Comparison of ENCODE assay signal across 19 cellular contexts in genomic region chr1:31709060-31709459, GRCh38. TPM values are rescaled to one million over a fixed set of nuclear protein-coding genes. Genes with fewer than 3 reads are reported as not detected.
DNase-seq lines count a peak whose midpoint lies in the region; ATAC-seq, FAIRE-seq and TF ChIP-seq lines count a peak whose summit lies in the region.
"Had no signal": no experiment of that assay in that cellular context is flagged by ENCODE, and none has a peak within 500 bp of the region (broad histone marks: within the 10 kb centered on the region; RNA-seq: fewer than 3 reads in every experiment).

No MANE protein-coding gene starts in this region.

- H3K4me1 Mint-ChIP-seq in osteocyte (ENCODE audit: unreplicated experiment), result peaks cover 80% of the 10 kb centered on the region

- H3K36me3 Mint-ChIP-seq in osteocyte (ENCODE audit: unreplicated experiment), result no peaks in the 10 kb centered on the region

- 90% methylated on average over 9 of the region's 9 CpGs; no CpG with 5 or more reads in 1 of the 2 experiments for WGBS in H1 (ENCODE audit: extremely low coverage in 1 of 2, insufficient coverage in 1 of 2, insufficient read length in 1 of 2, insufficient replicate concordance in 2 of 2, low coverage in 1 of 2, low lambda C conversion rate in 2 of 2, missing lambda C conversion rate in 1 of 2), 2 experiments

- TF ChIP-seq RAD21 in H1 (IDR thresholded peaks at IDR 0.05 in 1 of 2, conservative IDR thresholded peaks at IDR 0.05 in 1 of 2; ENCODE audit: low read depth in 2 of 2, low read length in 2 of 2), result no peak

- POLR2A ChIA-PET in Panc1 (lab: Charles Lee) (no interaction called here), H1 (lab: Charles Lee; ENCODE audit: partially characterized antibody) (interaction anchor here (0.6 kb wide), 1 partner anchor 12 kb away, joined by 3 read pairs; no protein-coding TSS in a partner anchor)

- intact Hi-C loops in Panc1 (cut with micrococcal nuclease; ENCODE audit: unreplicated experiment), result no loop called here

- H4K8ac ChIP-seq in H1 (ENCODE audit: extremely low read depth, insufficient read depth, low read length), result peak overlapping the region; percentile 11; the same call in 1 of the 2 replicates

- no peak for TF ChIP-seq EP300 in H1 (IDR thresholded peaks at IDR 0.05; ENCODE audit: borderline replicate concordance in 1 of 2, low read depth in 2 of 2, low read length in 2 of 2)

- H3K56ac ChIP-seq in H1 (replicated peaks; ENCODE audit: insufficient read length, low read depth, low read length), result no peak overlapping the region

- H3K36me3 ChIP-seq in Panc1 (ENCODE audit: control insufficient read depth, insufficient read depth, low read length), result no peaks in the 10 kb centered on the region
- H3K36me3 ChIP-seq in H1 (ENCODE audit: control insufficient read depth in 2 of 4, insufficient read depth in 4 of 4, low read length in 3 of 4), result no peaks in the 10 kb centered on the region

- no peak overlapping the region for H3K4me2 ChIP-seq in H1 (ENCODE audit: insufficient read depth in 1 of 2, low read depth in 2 of 2, low read length in 2 of 2)

- in situ Hi-C loops in Panc1 (cut with HindIII; ENCODE audit: low pct_unique_long_range_greater_than_20kb, low sequenced_read_pairs), result no loop called here

- H3K27ac ChIP-seq in Panc1 (ENCODE audit: low read length) (peak overlapping the region; percentile 18; the same call in 1 of the 2 replicates), H1 (ENCODE audit: low read depth, low read length) (no peak overlapping the region)
- H3K27ac ChIP-seq: C4-2B had no signal

- no peaks in the 10 kb centered on the region for H3K9me3 ChIP-seq in Panc1 (ENCODE audit: control insufficient read depth, insufficient read depth, low read depth, low read length)
- no peaks in the 10 kb centered on the region for H3K9me3 ChIP-seq in H1 (ENCODE audit: insufficient read depth in 2 of 2, low read depth in 1 of 2, low read length in 1 of 2)

- no peak overlapping the region for H3K9ac ChIP-seq in H1 (replicated peaks in 1 of 4; ENCODE audit: extremely low read depth in 1 of 4, low read depth in 3 of 4, low read length in 3 of 4)

- H2BK15ac ChIP-seq in H1 (ENCODE audit: low read length), result no peak overlapping the region; the same call in 1 of the 2 replicates

- H3K79me2 ChIP-seq in H1 (ENCODE audit: control insufficient read depth in 1 of 2, insufficient read depth in 2 of 2, low read length in 2 of 2), result no peaks in the 10 kb centered on the region

- H4K20me1 ChIP-seq in H1 (replicated peaks in 1 of 2; ENCODE audit: control insufficient read depth in 1 of 2, insufficient read depth in 2 of 2, low read length in 2 of 2), result no peaks in the 10 kb centered on the region

- peak overlapping the region; percentile 33 for H3K27ac Mint-ChIP-seq in osteocyte (ENCODE audit: unreplicated experiment)

- FAIRE-seq in H1 (lab: Jason Lieb, UNC), result no peak
- FAIRE-seq: G401.6 had no signal

- CTCF ChIA-PET in Panc1 (lab: Charles Lee), result no interaction called here
- CTCF ChIA-PET in H1 (lab: Charles Lee; ENCODE audit: partially characterized antibody), result interaction anchor here (1.4 to 11.5 kb wide), 10 partner anchors 8 to 128 kb away, joined by 3 to 181 read pairs (median 10); no protein-coding TSS in a partner anchor

- H3K18ac ChIP-seq in H1 (ENCODE audit: extremely low read depth, low read length), result no peak overlapping the region

- DNase-seq in NCI-H2196 (lab: John Stamatoyannopoulos, UW; ENCODE audit: unreplicated experiment), result peak; percentile 52
- DNase-seq in Panc1 (ENCODE audit: low read depth, low spot score), result no peak
- no peak for DNase-seq in H1 (ENCODE audit: low read depth in 1 of 2, low spot score in 2 of 2)
- DNase-seq in osteocyte (ENCODE audit: extremely low spot score, unreplicated experiment), result no peak
- DNase-seq in NCI-H524 (lab: John Stamatoyannopoulos, UW), result no peak
- DNase-seq in AG08396 (ENCODE audit: low spot score), result no peak
- DNase-seq: AML-193, DND-41, H7, NCI-H1105 treated with DMSO at 0.1 percent for 48 hours, NCI-H1694 treated with DMSO at 0.1 percent for 48 hours, NCI-H446, SHP77, T-helper 1 cell had no signal

- no peak overlapping the region for H3K4ac ChIP-seq in H1 (replicated peaks; ENCODE audit: insufficient read length, low read depth, low read length)

- no peak for TF ChIP-seq POLR2A in H1 (IDR thresholded peaks at IDR 0.05; ENCODE audit: control extremely low read depth in 1 of 2, low read depth in 2 of 2, low read length in 2 of 2)

- H3K23me2 ChIP-seq in H1 (ENCODE audit: low read depth, low read length), result peaks cover 5% of the 10 kb centered on the region

- no peak overlapping the region for H2BK120ac ChIP-seq in H1 (replicated peaks; ENCODE audit: low read depth, low read length)

- no TSS peak for BruUV-seq in Panc1 (replicated peaks; lab: Mats Ljungman, UMichigan)

- no peak overlapping the region for H3K23ac ChIP-seq in H1 (ENCODE audit: insufficient read length)

- H2BK5ac ChIP-seq in H1 (ENCODE audit: low read depth, low read length), result no peak overlapping the region

- H3K27me3 Mint-ChIP-seq in osteocyte (ENCODE audit: unreplicated experiment), result no peaks in the 10 kb centered on the region

- H4K5ac ChIP-seq in H1 (ENCODE audit: insufficient read length, low read depth, low read length), result no peak overlapping the region

- peaks cover 38% of the 10 kb centered on the region for H3K4me1 ChIP-seq in Panc1 (ENCODE audit: control insufficient read depth, insufficient read depth, low read length)
- peaks cover 9 to 25% (median 14%) of the 10 kb centered on the region in 4 experiments for H3K4me1 ChIP-seq in H1 (replicated peaks in 1 of 4; ENCODE audit: control insufficient read depth in 3 of 4, insufficient read depth in 4 of 4, low read length in 3 of 4)

- peak overlapping the region; percentile 28 for H2BK20ac ChIP-seq in H1 (ENCODE audit: low read length)

- no peak overlapping the region for H3K4me3 Mint-ChIP-seq in osteocyte (ENCODE audit: unreplicated experiment)

- no peaks in the 10 kb centered on the region for H3K9me3 Mint-ChIP-seq in osteocyte (ENCODE audit: unreplicated experiment)

- TF ChIP-seq CTCF in Panc1 (IDR thresholded peaks at IDR 0.05) (no peak), H1 (IDR thresholded peaks at IDR 0.05; ENCODE audit: control extremely low read depth in 1 of 3, insufficient read depth in 1 of 3, low read depth in 1 of 3, low read length in 3 of 3) (no peak), osteocyte (IDR thresholded peaks at IDR 0.05) (no peak)

- H3K4me3 ChIP-seq in Panc1 (ENCODE audit: low read depth in 2 of 2, low read length in 2 of 2) (no peak overlapping the region), H1 (ENCODE audit: extremely low read depth in 1 of 4, insufficient read depth in 2 of 4, low read depth in 3 of 4, low read length in 4 of 4) (no peak overlapping the region)

- H4K91ac ChIP-seq in H1 (replicated peaks; ENCODE audit: insufficient read length, low read length), result no peak overlapping the region

- H2AK5ac ChIP-seq in H1 (ENCODE audit: low read depth, low read length), result peak overlapping the region; percentile 77; the same call in 1 of the 2 replicates

- no peak overlapping the region for H2AFZ ChIP-seq in H1 (ENCODE audit: low read length)

- peak overlapping the region; percentile 1; the same call in 1 of the 2 replicates for H2BK12ac ChIP-seq in H1 (ENCODE audit: low read depth, low read length)

- H3K14ac ChIP-seq in H1 (ENCODE audit: insufficient read length), result no peak overlapping the region

- H3K27me3 ChIP-seq in Panc1 (ENCODE audit: control insufficient read depth, insufficient read depth, low read length) (no peaks in the 10 kb centered on the region), H1 (replicated peaks in 1 of 4; ENCODE audit: control insufficient read depth in 3 of 4, extremely low read depth in 1 of 4, insufficient read depth in 3 of 4, low read length in 3 of 4) (no peaks in the 10 kb centered on the region; a peak in 1 of 7 replicates)

- H3K79me1 ChIP-seq in H1 (ENCODE audit: low read depth, low read length), result no peaks in the 10 kb centered on the region

- ATAC-seq in Panc1 (no peak), HG02798 (IDR thresholded peaks at IDR 0.05; ENCODE audit: poor library complexity, unreplicated experiment) (no peak)
- ATAC-seq: SK-N-SH treated with all-trans-retinoic acid at 6 μM for 48 hours had no signal

TF ChIP-seq in H1, 55 proteins besides CTCF, POLR2A, EP300 and RAD21 (continues in another document):
- no peak for TF ChIP-seq MAFK (IDR thresholded peaks at IDR 0.05; ENCODE audit: low read depth, low read length)
- TF ChIP-seq NANOG (IDR thresholded peaks at IDR 0.05; ENCODE audit: insufficient read depth, low read depth, low read length, poor library complexity, severe bottlenecking), result no peak
- TF ChIP-seq SAP30 (IDR thresholded peaks at IDR 0.05; ENCODE audit: insufficient read depth, insufficient replicate concordance, low read length), result no peak
- TF ChIP-seq CEBPB (IDR thresholded peaks at IDR 0.05; ENCODE audit: low read depth, low read length), result no peak
- TF ChIP-seq GABPA (IDR thresholded peaks at IDR 0.05; ENCODE audit: borderline replicate concordance, insufficient read depth, low read length), result no peak
- no peak for TF ChIP-seq JUN (IDR thresholded peaks at IDR 0.05; ENCODE audit: low read depth, low read length)

RNA-seq across cellular contexts. Expression of gene COL16A1, which starts 5.2 kb away (rescaled TPM):
- 7.6 TPM for total RNA-seq in Panc1 (2021; ENCODE audit: unreplicated experiment)
- 3.5 TPM for polyA plus RNA-seq in Panc1 (2012; ENCODE audit: insufficient read length)
- total RNA-seq in H1 (2021; fragmentation: NEBNext Ultra II Directional; extraction: Animal tissue kit (Norgen Biotek cat#: 25700)), result 7.9 and 10.5 TPM in 2 replicates
- 2.0 and 3.4 TPM in 2 replicates for polyA plus RNA-seq in H1 (2011; rRNA removed)
- 4.3 TPM for polyA plus RNA-seq in H1 (2011; cell fraction: cytosol; rRNA removed)
- 31.3 TPM for polyA plus RNA-seq in H1 (2011; cell fraction: nucleus; rRNA removed)
- 6.8 to 10.8 TPM (median 7.9 TPM) in 4 replicates for polyA plus RNA-seq in H1 (2012, experiment 1 of 2)
- polyA plus RNA-seq in H1 (2012, experiment 2 of 2), result 2.9 TPM
- polyA plus RNA-seq in H1 (2013, experiment 1 of 2), result 4.2 TPM
- 3.6 TPM for polyA plus RNA-seq in H1 (2013, experiment 2 of 2)
- 3.3 and 4.2 TPM in 2 replicates for polyA minus RNA-seq in H1 (2011; rRNA and poly(A)+ RNA removed)
- 6.8 TPM for polyA minus RNA-seq in H1 (2011; cell fraction: cytosol; rRNA and poly(A)+ RNA removed)
- 8.7 TPM for polyA minus RNA-seq in H1 (2011; cell fraction: nucleus; rRNA and poly(A)+ RNA removed)
- 89.2 and 90.7 TPM in 2 replicates for total RNA-seq in osteocyte
- total RNA-seq: OCI-LY7 had no signal

RNA-seq across cellular contexts. Expression of gene ADGRB2, which starts 55.1 kb away (rescaled TPM):
- total RNA-seq in Panc1 (2021; ENCODE audit: unreplicated experiment), result 34.8 TPM
- 31.5 TPM for polyA plus RNA-seq in Panc1 (2012; ENCODE audit: insufficient read length)
- total RNA-seq in H1 (2021; fragmentation: NEBNext Ultra II Directional; extraction: Animal tissue kit (Norgen Biotek cat#: 25700)), result 25.8 and 26.2 TPM in 2 replicates
- polyA plus RNA-seq in H1 (2011; rRNA removed), result 15.6 and 29.0 TPM in 2 replicates
- polyA plus RNA-seq in H1 (2011; cell fraction: cytosol; rRNA removed), result 20.6 TPM
- polyA plus RNA-seq in H1 (2011; cell fraction: nucleus; rRNA removed), result 126 TPM
- polyA plus RNA-seq in H1 (2012, experiment 1 of 2), result 17.3 to 29.1 TPM (median 22.1 TPM) in 4 replicates
- 15.4 TPM for polyA plus RNA-seq in H1 (2012, experiment 2 of 2)
- 13.4 TPM for polyA plus RNA-seq in H1 (2013, experiment 1 of 2)
- polyA plus RNA-seq in H1 (2013, experiment 2 of 2), result 13.0 TPM
- polyA minus RNA-seq in H1 (2011; rRNA and poly(A)+ RNA removed), result 7.5 and 9.4 TPM in 2 replicates
- 14.0 TPM for polyA minus RNA-seq in H1 (2011; cell fraction: cytosol; rRNA and poly(A)+ RNA removed)
- 22.9 TPM for polyA minus RNA-seq in H1 (2011; cell fraction: nucleus; rRNA and poly(A)+ RNA removed)
- 8.2 and 8.4 TPM in 2 replicates for total RNA-seq in osteocyte
